1 cellular context compared by ENCODE assay signal in the genomic region with DNA sequence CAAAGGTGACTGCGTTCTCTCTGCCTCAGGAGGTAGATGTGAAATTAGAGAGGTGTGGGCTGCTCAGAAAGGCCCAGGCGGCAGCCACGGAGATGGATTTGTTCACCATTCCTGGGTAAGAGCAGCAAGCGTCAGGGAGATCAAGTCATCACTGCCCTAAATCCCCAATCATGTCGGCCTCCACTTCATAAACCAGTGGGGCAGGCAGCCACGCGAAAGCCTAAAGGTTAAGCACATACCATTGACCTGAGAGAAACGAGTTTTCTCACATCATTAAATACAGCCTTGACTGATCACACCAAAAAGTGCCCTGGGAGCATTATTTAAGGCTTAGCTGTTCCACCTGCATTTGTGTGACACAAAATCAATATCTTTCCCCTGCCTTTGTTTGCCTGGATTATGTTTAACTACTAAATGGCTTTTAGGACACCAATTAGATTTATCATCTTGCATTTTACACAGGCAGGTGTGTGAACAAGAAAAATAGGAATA.
TF ChIP-seq lines count a peak whose summit lies in the region.

No MANE protein-coding gene starts in this region.

TF ChIP-seq in HEK293, 187 proteins besides CTCF, POLR2A, EP300 and RAD21 (continued from another document and continues in another):
- TF ChIP-seq TRIM28 (IDR thresholded peaks at IDR 0.05; ENCODE audit: borderline replicate concordance, low read length) (no peak), ZNF274 (IDR thresholded peaks at IDR 0.05; ENCODE audit: low read length) (no peak), ZNF274 (tag by site-specific recombination; IDR thresholded peaks at IDR 0.05; ENCODE audit: borderline replicate concordance) (no peak), ZNF555 (tag by site-specific recombination; conservative IDR thresholded peaks at IDR 0.05) (no peak), ZBTB1 (tag by site-specific recombination; IDR thresholded peaks at IDR 0.05) (no peak), ZIC2 (tag by site-specific recombination; IDR thresholded peaks at IDR 0.05) (no peak), ZNF768 (tag by site-specific recombination; IDR thresholded peaks at IDR 0.05) (no peak), ZXDB (tag by site-specific recombination; IDR thresholded peaks at IDR 0.05) (peak; percentile 98), ZNF112 (tag by site-specific recombination; IDR thresholded peaks at IDR 0.05) (no peak), ZNF302 (tag by site-specific recombination; IDR thresholded peaks at IDR 0.05; ENCODE audit: low read depth) (no peak), SP7 (tag by site-specific recombination; IDR thresholded peaks at IDR 0.05) (peak; percentile 99), ZNF561 (tag by site-specific recombination; IDR thresholded peaks at IDR 0.05; ENCODE audit: borderline replicate concordance) (peak; percentile 66; the same call in 1 of the 2 replicates), ZNF830 (tag by site-specific recombination; IDR thresholded peaks at IDR 0.05; ENCODE audit: low read depth) (no peak), ZNF366 (tag by site-specific recombination; conservative IDR thresholded peaks at IDR 0.05) (peak; percentile 98), ZNF785 (tag by site-specific recombination; IDR thresholded peaks at IDR 0.05) (no peak), ZNF341 (tag by site-specific recombination; IDR thresholded peaks at IDR 0.05; ENCODE audit: low read depth) (peak; percentile 75), YY1 (tag by site-specific recombination; IDR thresholded peaks at IDR 0.05) (peak; percentile 65), IKZF3 (tag by site-specific recombination; IDR thresholded peaks at IDR 0.05) (peak; percentile 98), YY2 (tag by site-specific recombination; IDR thresholded peaks at IDR 0.05) (no peak), EGR2 (tag by site-specific recombination; IDR thresholded peaks at IDR 0.05; ENCODE audit: low read depth) (no peak), MZF1 (tag by site-specific recombination; IDR thresholded peaks at IDR 0.05; ENCODE audit: borderline replicate concordance) (peak; percentile 95), TCF7L2 (IDR thresholded peaks at IDR 0.05; ENCODE audit: borderline replicate concordance, low read depth, low read length) (peak; percentile 93), ZNF423 (tag by site-specific recombination; IDR thresholded peaks at IDR 0.05) (no peak)
- TF ChIP-seq, protein P1, sequence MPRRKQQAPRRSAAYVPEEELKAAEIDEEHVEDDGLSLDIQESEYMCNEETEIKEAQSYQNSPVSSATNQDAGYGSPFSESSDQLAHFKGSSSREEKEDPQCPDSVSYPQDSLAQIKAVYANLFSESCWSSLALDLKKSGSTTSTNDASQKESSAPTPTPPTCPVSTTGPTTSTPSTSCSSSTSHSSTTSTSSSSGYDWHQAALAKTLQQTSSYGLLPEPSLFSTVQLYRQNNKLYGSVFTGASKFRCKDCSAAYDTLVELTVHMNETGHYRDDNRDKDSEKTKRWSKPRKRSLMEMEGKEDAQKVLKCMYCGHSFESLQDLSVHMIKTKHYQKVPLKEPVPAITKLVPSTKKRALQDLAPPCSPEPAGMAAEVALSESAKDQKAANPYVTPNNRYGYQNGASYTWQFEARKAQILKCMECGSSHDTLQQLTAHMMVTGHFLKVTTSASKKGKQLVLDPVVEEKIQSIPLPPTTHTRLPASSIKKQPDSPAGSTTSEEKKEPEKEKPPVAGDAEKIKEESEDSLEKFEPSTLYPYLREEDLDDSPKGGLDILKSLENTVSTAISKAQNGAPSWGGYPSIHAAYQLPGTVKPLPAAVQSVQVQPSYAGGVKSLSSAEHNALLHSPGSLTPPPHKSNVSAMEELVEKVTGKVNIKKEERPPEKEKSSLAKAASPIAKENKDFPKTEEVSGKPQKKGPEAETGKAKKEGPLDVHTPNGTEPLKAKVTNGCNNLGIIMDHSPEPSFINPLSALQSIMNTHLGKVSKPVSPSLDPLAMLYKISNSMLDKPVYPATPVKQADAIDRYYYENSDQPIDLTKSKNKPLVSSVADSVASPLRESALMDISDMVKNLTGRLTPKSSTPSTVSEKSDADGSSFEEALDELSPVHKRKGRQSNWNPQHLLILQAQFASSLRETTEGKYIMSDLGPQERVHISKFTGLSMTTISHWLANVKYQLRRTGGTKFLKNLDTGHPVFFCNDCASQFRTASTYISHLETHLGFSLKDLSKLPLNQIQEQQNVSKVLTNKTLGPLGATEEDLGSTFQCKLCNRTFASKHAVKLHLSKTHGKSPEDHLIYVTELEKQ (tag by site-specific recombination; IDR thresholded peaks at IDR 0.05; ENCODE audit: borderline replicate concordance) = peak; percentile 85
- TF ChIP-seq, protein P2, sequence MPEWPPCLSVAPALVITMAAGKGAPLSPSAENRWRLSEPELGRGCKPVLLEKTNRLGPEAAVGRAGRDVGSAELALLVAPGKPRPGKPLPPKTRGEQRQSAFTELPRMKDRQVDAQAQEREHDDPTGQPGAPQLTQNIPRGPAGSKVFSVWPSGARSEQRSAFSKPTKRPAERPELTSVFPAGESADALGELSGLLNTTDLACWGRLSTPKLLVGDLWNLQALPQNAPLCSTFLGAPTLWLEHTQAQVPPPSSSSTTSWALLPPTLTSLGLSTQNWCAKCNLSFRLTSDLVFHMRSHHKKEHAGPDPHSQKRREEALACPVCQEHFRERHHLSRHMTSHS (tag by site-specific recombination; IDR thresholded peaks at IDR 0.05) = peak; percentile 94
- TF ChIP-seq, protein P3, sequence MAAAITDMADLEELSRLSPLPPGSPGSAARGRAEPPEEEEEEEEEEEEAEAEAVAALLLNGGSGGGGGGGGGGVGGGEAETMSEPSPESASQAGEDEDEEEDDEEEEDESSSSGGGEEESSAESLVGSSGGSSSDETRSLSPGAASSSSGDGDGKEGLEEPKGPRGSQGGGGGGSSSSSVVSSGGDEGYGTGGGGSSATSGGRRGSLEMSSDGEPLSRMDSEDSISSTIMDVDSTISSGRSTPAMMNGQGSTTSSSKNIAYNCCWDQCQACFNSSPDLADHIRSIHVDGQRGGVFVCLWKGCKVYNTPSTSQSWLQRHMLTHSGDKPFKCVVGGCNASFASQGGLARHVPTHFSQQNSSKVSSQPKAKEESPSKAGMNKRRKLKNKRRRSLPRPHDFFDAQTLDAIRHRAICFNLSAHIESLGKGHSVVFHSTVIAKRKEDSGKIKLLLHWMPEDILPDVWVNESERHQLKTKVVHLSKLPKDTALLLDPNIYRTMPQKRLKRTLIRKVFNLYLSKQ (tag by site-specific recombination; IDR thresholded peaks at IDR 0.05; ENCODE audit: borderline replicate concordance) = peak; percentile 87; the same call in 1 of the 2 replicates
- TF ChIP-seq, protein P4, sequence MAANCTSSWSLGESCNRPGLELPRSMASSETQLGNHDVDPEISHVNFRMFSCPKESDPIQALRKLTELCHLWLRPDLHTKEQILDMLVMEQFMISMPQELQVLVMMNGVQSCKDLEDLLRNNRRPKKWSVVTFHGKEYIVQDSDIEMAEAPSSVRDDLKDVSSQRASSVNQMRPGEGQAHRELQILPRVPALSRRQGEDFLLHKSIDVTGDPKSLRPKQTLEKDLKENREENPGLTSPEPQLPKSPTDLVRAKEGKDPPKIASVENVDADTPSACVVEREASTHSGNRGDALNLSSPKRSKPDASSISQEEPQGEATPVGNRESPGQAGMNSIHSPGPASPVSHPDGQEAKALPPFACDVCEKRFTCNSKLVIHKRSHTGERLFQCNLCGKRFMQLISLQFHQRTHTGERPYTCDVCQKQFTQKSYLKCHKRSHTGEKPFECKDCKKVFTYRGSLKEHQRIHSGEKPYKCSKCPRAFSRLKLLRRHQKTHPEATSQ (tag by site-specific recombination; IDR thresholded peaks at IDR 0.05) = no peak
- TF ChIP-seq, protein P5, sequence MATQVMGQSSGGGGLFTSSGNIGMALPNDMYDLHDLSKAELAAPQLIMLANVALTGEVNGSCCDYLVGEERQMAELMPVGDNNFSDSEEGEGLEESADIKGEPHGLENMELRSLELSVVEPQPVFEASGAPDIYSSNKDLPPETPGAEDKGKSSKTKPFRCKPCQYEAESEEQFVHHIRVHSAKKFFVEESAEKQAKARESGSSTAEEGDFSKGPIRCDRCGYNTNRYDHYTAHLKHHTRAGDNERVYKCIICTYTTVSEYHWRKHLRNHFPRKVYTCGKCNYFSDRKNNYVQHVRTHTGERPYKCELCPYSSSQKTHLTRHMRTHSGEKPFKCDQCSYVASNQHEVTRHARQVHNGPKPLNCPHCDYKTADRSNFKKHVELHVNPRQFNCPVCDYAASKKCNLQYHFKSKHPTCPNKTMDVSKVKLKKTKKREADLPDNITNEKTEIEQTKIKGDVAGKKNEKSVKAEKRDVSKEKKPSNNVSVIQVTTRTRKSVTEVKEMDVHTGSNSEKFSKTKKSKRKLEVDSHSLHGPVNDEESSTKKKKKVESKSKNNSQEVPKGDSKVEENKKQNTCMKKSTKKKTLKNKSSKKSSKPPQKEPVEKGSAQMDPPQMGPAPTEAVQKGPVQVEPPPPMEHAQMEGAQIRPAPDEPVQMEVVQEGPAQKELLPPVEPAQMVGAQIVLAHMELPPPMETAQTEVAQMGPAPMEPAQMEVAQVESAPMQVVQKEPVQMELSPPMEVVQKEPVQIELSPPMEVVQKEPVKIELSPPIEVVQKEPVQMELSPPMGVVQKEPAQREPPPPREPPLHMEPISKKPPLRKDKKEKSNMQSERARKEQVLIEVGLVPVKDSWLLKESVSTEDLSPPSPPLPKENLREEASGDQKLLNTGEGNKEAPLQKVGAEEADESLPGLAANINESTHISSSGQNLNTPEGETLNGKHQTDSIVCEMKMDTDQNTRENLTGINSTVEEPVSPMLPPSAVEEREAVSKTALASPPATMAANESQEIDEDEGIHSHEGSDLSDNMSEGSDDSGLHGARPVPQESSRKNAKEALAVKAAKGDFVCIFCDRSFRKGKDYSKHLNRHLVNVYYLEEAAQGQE (tag by site-specific recombination; IDR thresholded peaks at IDR 0.05) = no peak
- TF ChIP-seq, protein P6, sequence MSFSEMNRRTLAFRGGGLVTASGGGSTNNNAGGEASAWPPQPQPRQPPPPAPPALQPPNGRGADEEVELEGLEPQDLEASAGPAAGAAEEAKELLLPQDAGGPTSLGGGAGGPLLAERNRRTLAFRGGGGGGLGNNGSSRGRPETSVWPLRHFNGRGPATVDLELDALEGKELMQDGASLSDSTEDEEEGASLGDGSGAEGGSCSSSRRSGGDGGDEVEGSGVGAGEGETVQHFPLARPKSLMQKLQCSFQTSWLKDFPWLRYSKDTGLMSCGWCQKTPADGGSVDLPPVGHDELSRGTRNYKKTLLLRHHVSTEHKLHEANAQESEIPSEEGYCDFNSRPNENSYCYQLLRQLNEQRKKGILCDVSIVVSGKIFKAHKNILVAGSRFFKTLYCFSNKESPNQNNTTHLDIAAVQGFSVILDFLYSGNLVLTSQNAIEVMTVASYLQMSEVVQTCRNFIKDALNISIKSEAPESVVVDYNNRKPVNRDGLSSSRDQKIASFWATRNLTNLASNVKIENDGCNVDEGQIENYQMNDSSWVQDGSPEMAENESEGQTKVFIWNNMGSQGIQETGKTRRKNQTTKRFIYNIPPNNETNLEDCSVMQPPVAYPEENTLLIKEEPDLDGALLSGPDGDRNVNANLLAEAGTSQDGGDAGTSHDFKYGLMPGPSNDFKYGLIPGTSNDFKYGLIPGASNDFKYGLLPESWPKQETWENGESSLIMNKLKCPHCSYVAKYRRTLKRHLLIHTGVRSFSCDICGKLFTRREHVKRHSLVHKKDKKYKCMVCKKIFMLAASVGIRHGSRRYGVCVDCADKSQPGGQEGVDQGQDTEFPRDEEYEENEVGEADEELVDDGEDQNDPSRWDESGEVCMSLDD (tag by site-specific recombination; IDR thresholded peaks at IDR 0.05) = 0 out of 2 replicates have a peak, but pooled peaks have one; percentile 35
- TF ChIP-seq, protein P7, sequence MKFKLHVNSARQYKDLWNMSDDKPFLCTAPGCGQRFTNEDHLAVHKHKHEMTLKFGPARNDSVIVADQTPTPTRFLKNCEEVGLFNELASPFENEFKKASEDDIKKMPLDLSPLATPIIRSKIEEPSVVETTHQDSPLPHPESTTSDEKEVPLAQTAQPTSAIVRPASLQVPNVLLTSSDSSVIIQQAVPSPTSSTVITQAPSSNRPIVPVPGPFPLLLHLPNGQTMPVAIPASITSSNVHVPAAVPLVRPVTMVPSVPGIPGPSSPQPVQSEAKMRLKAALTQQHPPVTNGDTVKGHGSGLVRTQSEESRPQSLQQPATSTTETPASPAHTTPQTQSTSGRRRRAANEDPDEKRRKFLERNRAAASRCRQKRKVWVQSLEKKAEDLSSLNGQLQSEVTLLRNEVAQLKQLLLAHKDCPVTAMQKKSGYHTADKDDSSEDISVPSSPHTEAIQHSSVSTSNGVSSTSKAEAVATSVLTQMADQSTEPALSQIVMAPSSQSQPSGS (tag by site-specific recombination; IDR thresholded peaks at IDR 0.05; ENCODE audit: low read depth) = peak; percentile 87
- TF ChIP-seq, protein P8, sequence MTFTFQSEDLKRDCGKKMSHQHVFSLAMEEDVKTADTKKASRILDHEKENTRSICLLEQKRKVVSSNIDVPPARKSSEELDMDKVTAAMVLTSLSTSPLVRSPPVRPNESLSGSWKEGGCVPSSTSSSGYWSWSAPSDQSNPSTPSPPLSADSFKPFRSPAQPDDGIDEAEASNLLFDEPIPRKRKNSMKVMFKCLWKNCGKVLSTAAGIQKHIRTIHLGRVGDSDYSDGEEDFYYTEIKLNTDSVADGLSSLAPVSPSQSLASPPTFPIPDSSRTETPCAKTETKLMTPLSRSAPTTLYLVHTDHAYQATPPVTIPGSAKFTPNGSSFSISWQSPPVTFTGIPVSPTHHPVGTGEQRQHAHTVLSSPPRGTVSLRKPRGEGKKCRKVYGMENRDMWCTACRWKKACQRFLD (tag by site-specific recombination; IDR thresholded peaks at IDR 0.05) = no peak
- TF ChIP-seq, protein P9, sequence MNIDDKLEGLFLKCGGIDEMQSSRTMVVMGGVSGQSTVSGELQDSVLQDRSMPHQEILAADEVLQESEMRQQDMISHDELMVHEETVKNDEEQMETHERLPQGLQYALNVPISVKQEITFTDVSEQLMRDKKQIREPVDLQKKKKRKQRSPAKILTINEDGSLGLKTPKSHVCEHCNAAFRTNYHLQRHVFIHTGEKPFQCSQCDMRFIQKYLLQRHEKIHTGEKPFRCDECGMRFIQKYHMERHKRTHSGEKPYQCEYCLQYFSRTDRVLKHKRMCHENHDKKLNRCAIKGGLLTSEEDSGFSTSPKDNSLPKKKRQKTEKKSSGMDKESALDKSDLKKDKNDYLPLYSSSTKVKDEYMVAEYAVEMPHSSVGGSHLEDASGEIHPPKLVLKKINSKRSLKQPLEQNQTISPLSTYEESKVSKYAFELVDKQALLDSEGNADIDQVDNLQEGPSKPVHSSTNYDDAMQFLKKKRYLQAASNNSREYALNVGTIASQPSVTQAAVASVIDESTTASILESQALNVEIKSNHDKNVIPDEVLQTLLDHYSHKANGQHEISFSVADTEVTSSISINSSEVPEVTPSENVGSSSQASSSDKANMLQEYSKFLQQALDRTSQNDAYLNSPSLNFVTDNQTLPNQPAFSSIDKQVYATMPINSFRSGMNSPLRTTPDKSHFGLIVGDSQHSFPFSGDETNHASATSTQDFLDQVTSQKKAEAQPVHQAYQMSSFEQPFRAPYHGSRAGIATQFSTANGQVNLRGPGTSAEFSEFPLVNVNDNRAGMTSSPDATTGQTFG (tag by site-specific recombination; IDR thresholded peaks at IDR 0.05; ENCODE audit: borderline replicate concordance) = peak; percentile 88; the same call in 1 of the 2 replicates
